8 cellular contexts compared by ENCODE assay signal in genomic region chr1:109282952-109283747, GRCh38. TPM values are rescaled to one million over a fixed set of nuclear protein-coding genes. Genes with fewer than 3 reads are reported as not detected.
A peak's percentile ranks its signal among the peaks of the same experiment; 100 is the strongest.
DNase-seq lines count a peak whose midpoint lies in the region; ATAC-seq and TF ChIP-seq lines count a peak whose summit lies in the region.

Gene PSRC1, minus strand, starts transcription at chr1:109283145.

- peak; percentile 93 to 94 for ATAC-seq in naive thymus-derived CD8-positive, alpha-beta T cell

- no peaks in the 10 kb centered on the region for H3K9me2 ChIP-seq in GM23248 (ENCODE audit: insufficient read depth)

- H3K4me1 ChIP-seq in GM23248 (ENCODE audit: insufficient read depth) (peaks cover 5% of the 10 kb centered on the region), fibroblast of lung (ENCODE audit: control insufficient read depth, extremely low read depth, insufficient read depth, low read length) (peaks cover 2% of the 10 kb centered on the region)

- no peaks in the 10 kb centered on the region for H3K9me3 Mint-ChIP-seq in naive thymus-derived CD8-positive, alpha-beta T cell

- H3K27me3 ChIP-seq in GM23248 (replicated peaks; ENCODE audit: insufficient read depth) (no peaks in the 10 kb centered on the region), fibroblast of lung (ENCODE audit: control insufficient read depth, insufficient read depth, low read length) (no peaks in the 10 kb centered on the region)

- H3K4me1 Mint-ChIP-seq in naive thymus-derived CD8-positive, alpha-beta T cell, result peaks cover 3 to 23% (median 17%) of the 10 kb centered on the region in 4 donors

- DNase-seq in EH (ENCODE audit: low read depth), result peak; percentile 97
- peak; percentile 99 for DNase-seq in GM23248
- peak; percentile 96 for DNase-seq in LHCN-M2 (ENCODE audit: low read depth)
- peak; percentile 96 for DNase-seq in RPMI7951 (ENCODE audit: low read depth)
- DNase-seq in activated T-helper 1 cell treated with anti-CD3 and anti-CD28 coated beads, Interleukin-2, amount 50 U/mL, for 16 hours (ENCODE audit: low read depth in 1 of 2, low spot score in 1 of 2), result peak; percentile 75 to 81
- DNase-seq in fibroblast of lung (ENCODE audit: low read depth in 2 of 2), result peak; percentile 95 to 97
- peak; percentile 79 to 93 (median 86) for DNase-seq in naive thymus-derived CD8-positive, alpha-beta T cell
- peak; percentile 80 to 90 (median 84) for DNase-seq in stimulated activated naive CD4-positive, alpha-beta T cell (lab: John Stamatoyannopoulos, UW)

- H3K4me2 ChIP-seq in GM23248 (ENCODE audit: unreplicated experiment) (peak within 1 kb of the TSS; percentile 95), fibroblast of lung (ENCODE audit: extremely low read depth, insufficient read depth, low read length) (peak within 1 kb of the TSS; percentile 97)

- H3K27ac Mint-ChIP-seq in naive thymus-derived CD8-positive, alpha-beta T cell, result peak within 1 kb of the TSS; percentile 42 to 96 (median 91)

- no peaks in the 10 kb centered on the region for H3K9me3 ChIP-seq in GM23248 (ENCODE audit: low read depth)
- H3K9me3 ChIP-seq in fibroblast of lung (ENCODE audit: control insufficient read depth, insufficient read depth, low read depth, low read length), result no peaks in the 10 kb centered on the region

- in situ Hi-C loops in GM23248 (cut with MboI), result no loop called here

- no peaks in the 10 kb centered on the region for H4K20me1 ChIP-seq in GM23248 (ENCODE audit: insufficient read depth)
- H4K20me1 ChIP-seq in fibroblast of lung (ENCODE audit: control insufficient read depth, extremely low read depth, insufficient read depth, low read length), result no peaks in the 10 kb centered on the region

- peaks cover 7% of the 10 kb centered on the region for H3F3A ChIP-seq in GM23248 (ENCODE audit: insufficient read depth)

- H3K9ac ChIP-seq in GM23248, result peak within 1 kb of the TSS; percentile 83
- peak within 1 kb of the TSS; percentile 55 for H3K9ac ChIP-seq in fibroblast of lung (ENCODE audit: insufficient read depth, low read length)

- H3K4me3 ChIP-seq in GM23248 (peak within 1 kb of the TSS; percentile 84), fibroblast of lung (replicated peaks in 1 of 4; ENCODE audit: control extremely low read depth in 1 of 4, insufficient read depth in 1 of 4, low read depth in 3 of 4, low read length in 4 of 4) (peak within 1 kb of the TSS; percentile 74 to 85 (median 76))

- H2AFZ ChIP-seq in GM23248, result peak within 1 kb of the TSS; percentile 97
- H2AFZ ChIP-seq in fibroblast of lung (ENCODE audit: low read length), result peak within 1 kb of the TSS; percentile 88

- H3K27me3 Mint-ChIP-seq in naive thymus-derived CD8-positive, alpha-beta T cell, result peaks cover 0 to 3% (median 0%) of the 10 kb centered on the region in 5 donors

- peak in 1 of 2 donors; percentile 61 for TF ChIP-seq CTCF in fibroblast of lung (conservative IDR thresholded peaks at IDR 0.05 in 1 of 2, IDR thresholded peaks at IDR 0.05 in 1 of 2; ENCODE audit: low read depth in 1 of 2, low read length in 2 of 2)

- WGBS in GM23248 (ENCODE audit: low coverage in 1 of 2, low lambda C conversion rate in 2 of 2, missing lambda C conversion rate in 2 of 2), 2 experiments, result 1% methylated on average over 54 to 55 of the region's 56 CpGs

- peak within 1 kb of the TSS; percentile 79 for H3K27ac ChIP-seq in GM23248
- H3K27ac ChIP-seq in fibroblast of lung (ENCODE audit: insufficient read depth, low read length), result peak within 1 kb of the TSS; percentile 80

- POLR2A ChIA-PET in naive thymus-derived CD8-positive, alpha-beta T cell (lab: Charles Lee), result interaction anchor here (0.6 to 2.4 kb wide), 8 partner anchors 18 to 201 kb away, joined by 3 to 11 read pairs (median 4); partner anchors contain the start of genes ATXN7L2, PSMA5, SARS1 and SORT1

- H3K36me3 Mint-ChIP-seq in naive thymus-derived CD8-positive, alpha-beta T cell, result no peaks in the 10 kb centered on the region

- H3K79me2 ChIP-seq in GM23248 (ENCODE audit: insufficient read depth) (peaks cover 20% of the 10 kb centered on the region), fibroblast of lung (ENCODE audit: control insufficient read depth, insufficient read depth, low read length) (peaks cover 22% of the 10 kb centered on the region)

- no peaks in the 10 kb centered on the region for H3K36me3 ChIP-seq in GM23248 (ENCODE audit: low read depth)
- H3K36me3 ChIP-seq in fibroblast of lung (ENCODE audit: control insufficient read depth, insufficient read depth, low read length), result no peaks in the 10 kb centered on the region

- H3K4me3 Mint-ChIP-seq in naive thymus-derived CD8-positive, alpha-beta T cell, result peak within 1 kb of the TSS; percentile 86 to 100 (median 98)

RNA-seq across cellular contexts. Expression of gene PSRC1, which starts in this region (rescaled TPM):
- 15.6 and 20.5 TPM in 2 replicates for total RNA-seq in GM23248 (2014; rRNA removed; shearing (Covaris generic))
- polyA plus RNA-seq in GM23248 (2016; fragmentation: Nextera tagmentation; extraction: Ambion mirVana) (11.6 and 15.3 TPM in 2 replicates), fibroblast of lung (9.9 and 18.5 TPM in 2 replicates)
- total RNA-seq in LHCN-M2 (2014; rRNA removed) (57.6 and 60.4 TPM in 2 replicates), fibroblast of lung (4.1 and 8.3 TPM in 2 replicates)
- 32.9 TPM for polyA plus RNA-seq in LHCN-M2 (2012)
- total RNA-seq in RPMI7951 (2014; rRNA removed; shearing (Covaris generic)), result 70.0 and 74.6 TPM in 2 replicates
- 10.5 and 20.1 TPM in 2 replicates for polyA plus RNA-seq in fibroblast of lung (2012)
- polyA minus RNA-seq in fibroblast of lung (ENCODE audit: low replicate concordance), result 8.0 and 16.7 TPM in 2 replicates
- under 1 TPM in 1 of 2 experiments, not detected in 1; 0.31 TPM for total RNA-seq in naive thymus-derived CD8-positive, alpha-beta T cell
- polyA plus RNA-seq in naive thymus-derived CD8-positive, alpha-beta T cell, result under 1 TPM in 1 of 3 donors, not detected in 2; 0.89 TPM

Comparison
In these comparisons a context has a peak if more than half of its experiments do, and no peak if none do; other contexts are left out.
1. Peak in every context shown above with its lines: DNase-seq, ATAC-seq, H3K4me3 ChIP-seq and H3K27ac ChIP-seq.
2. Peak in DNase-seq and ATAC-seq in naive thymus-derived CD8-positive, alpha-beta T cell; RNA of the gene not detected or under 1 TPM.